Comparison of ENCODE assay signal across 10 cellular contexts in genomic region chr12:108701779-108702435, GRCh38. TPM values are rescaled to one million over a fixed set of nuclear protein-coding genes. Genes with fewer than 3 reads are reported as not detected.
DNase-seq lines count a peak whose midpoint lies in the region; ATAC-seq, FAIRE-seq and TF ChIP-seq lines count a peak whose summit lies in the region.
"Had no signal": no experiment of that assay in that cellular context is flagged by ENCODE, and none has a peak within 500 bp of the region (broad histone marks: within the 10 kb centered on the region; RNA-seq: fewer than 3 reads in every experiment).

No MANE protein-coding gene starts in this region.

- dilution Hi-C loops in endothelial cell of umbilical vein (cut with MboI; ENCODE audit: extremely low pct_ligation_motif_present, low sequenced_read_pairs), result no loop called here

- no peak overlapping the region for H2AK5ac ChIP-seq in neuronal stem cell (ENCODE audit: low read depth, low read length)

- ATAC-seq in HG02588 (IDR thresholded peaks at IDR 0.05; ENCODE audit: unreplicated experiment), result no peak

- POLR2A ChIA-PET in endothelial cell of umbilical vein (lab: Charles Lee), result interaction anchor here (1.1 to 1.9 kb wide), 2 partner anchors 10 to 22 kb away, joined by 3 to 4 read pairs; no protein-coding TSS in a partner anchor

- H3K9me3 ChIP-seq in endothelial cell of umbilical vein (replicated peaks; ENCODE audit: control insufficient read depth, insufficient read depth, low read length) (no peaks in the 10 kb centered on the region), neuronal stem cell (replicated peaks in 1 of 2; ENCODE audit: control insufficient read depth in 2 of 2, insufficient read depth in 1 of 2, low read depth in 1 of 2, low read length in 2 of 2) (no peaks in the 10 kb centered on the region)

- H3K79me1 ChIP-seq in neuronal stem cell (ENCODE audit: low read depth, low read length), result peaks cover 5% of the 10 kb centered on the region

- H3K4me3 ChIP-seq in endothelial cell of umbilical vein (replicated peaks in 1 of 3; ENCODE audit: insufficient read depth in 1 of 3, low read depth in 1 of 3, low read length in 3 of 3) (no peak overlapping the region), neuronal stem cell (ENCODE audit: low read length in 2 of 2) (no peak overlapping the region)

- H3K14ac ChIP-seq in neuronal stem cell (ENCODE audit: low read length), result no peak overlapping the region

- no peak overlapping the region for H4K91ac ChIP-seq in neuronal stem cell (ENCODE audit: low read depth, low read length, poor library complexity)

- no peak overlapping the region for H4K8ac ChIP-seq in neuronal stem cell (ENCODE audit: low read depth, low read length)

- H3K4me2 ChIP-seq in endothelial cell of umbilical vein (ENCODE audit: insufficient read depth, low read length), result no peak overlapping the region
- no peak overlapping the region for H3K4me2 ChIP-seq in neuronal stem cell (ENCODE audit: insufficient read depth, low read length, poor library complexity, severe bottlenecking)

- in situ Hi-C loops in GM13977 (cut with MboI; ENCODE audit: low pct_unique_long_range_greater_than_20kb, low sequenced_read_pairs, unreplicated experiment), result no loop called here

- WGBS in neuronal stem cell (ENCODE audit: extremely low coverage in 2 of 2, insufficient read length in 2 of 2, insufficient replicate concordance in 1 of 2), 2 donors, result no CpG with 5 or more reads among the region's 5 CpGs

- H3K9ac ChIP-seq in endothelial cell of umbilical vein (replicated peaks; ENCODE audit: extremely low read depth, insufficient read depth, low read length), result no peak overlapping the region
- H3K9ac ChIP-seq in neuronal stem cell (ENCODE audit: low read depth, low read length, poor library complexity), result no peak overlapping the region

- FAIRE-seq in endothelial cell of umbilical vein (lab: Jason Lieb, UNC) (no peak), RCC 7860 (lab: Jason Lieb, UNC) (no peak)
- FAIRE-seq: TTC549 had no signal

- no peak overlapping the region for H2AFZ ChIP-seq in endothelial cell of umbilical vein (ENCODE audit: low read depth, low read length)
- H2AFZ ChIP-seq in neuronal stem cell (ENCODE audit: low read length), result no peak overlapping the region

- H3K4me1 ChIP-seq in endothelial cell of umbilical vein (ENCODE audit: control insufficient read depth, extremely low read depth, insufficient read depth, low read length), result peaks cover 8% of the 10 kb centered on the region
- H3K4me1 ChIP-seq in neuronal stem cell (ENCODE audit: control insufficient read depth in 2 of 2, insufficient read depth in 1 of 2, low read depth in 1 of 2, low read length in 2 of 2), result peaks cover 23 to 30% of the 10 kb centered on the region in 2 donors

- H3K27ac ChIP-seq in endothelial cell of umbilical vein (ENCODE audit: insufficient read depth, low read depth, low read length) (no peak overlapping the region), neuronal stem cell (replicated peaks; ENCODE audit: low read length) (peak overlapping the region; percentile 3)
- H3K27ac ChIP-seq: HL-60 had no signal

- no peak overlapping the region for H3K23ac ChIP-seq in neuronal stem cell (ENCODE audit: low read depth, low read length, poor library complexity)

- no peak overlapping the region for H3K18ac ChIP-seq in neuronal stem cell (ENCODE audit: low read length)

- no peak for TF ChIP-seq POLR2A in endothelial cell of umbilical vein (IDR thresholded peaks at IDR 0.05; ENCODE audit: low read depth, low read length)

- no peaks in the 10 kb centered on the region for H4K20me1 ChIP-seq in endothelial cell of umbilical vein (replicated peaks; ENCODE audit: control insufficient read depth, extremely low read depth, insufficient read depth, low read length)

- no peak overlapping the region for H3K4ac ChIP-seq in neuronal stem cell (ENCODE audit: low read length)

- H2BK5ac ChIP-seq in neuronal stem cell (ENCODE audit: low read length), result no peak overlapping the region

- H3K27me3 ChIP-seq in endothelial cell of umbilical vein (ENCODE audit: control insufficient read depth in 2 of 2, insufficient read depth in 2 of 2, low read length in 2 of 2) (no peaks in the 10 kb centered on the region), neuronal stem cell (ENCODE audit: control insufficient read depth in 3 of 3, insufficient read depth in 3 of 3, low read depth in 1 of 3, low read length in 3 of 3) (no peaks in the 10 kb centered on the region)

- no peak for TF ChIP-seq CTCF in endothelial cell of umbilical vein (IDR thresholded peaks at IDR 0.05; ENCODE audit: extremely low read depth in 1 of 2, insufficient read depth in 1 of 2, low read depth in 1 of 2, low read length in 2 of 2)
- TF ChIP-seq CTCF in GM13977 (IDR thresholded peaks at IDR 0.05; ENCODE audit: extremely low read depth, insufficient read depth, missing control alignments), result no peak

- H3K9me1 ChIP-seq in endothelial cell of umbilical vein (replicated peaks; ENCODE audit: control insufficient read depth, extremely low read depth, insufficient read depth, low read length), result no peaks in the 10 kb centered on the region

- intact Hi-C loops in endothelial cell of umbilical vein (cut with micrococcal nuclease), result no loop called here

- no peak overlapping the region for H2BK12ac ChIP-seq in neuronal stem cell (ENCODE audit: low read length)

- peaks cover 94% of the 10 kb centered on the region for H3K79me2 ChIP-seq in endothelial cell of umbilical vein (ENCODE audit: control insufficient read depth, insufficient read depth, low read length)

- peaks cover 7% of the 10 kb centered on the region in 2 experiments for H3K36me3 ChIP-seq in endothelial cell of umbilical vein (ENCODE audit: control insufficient read depth in 2 of 2, extremely low read depth in 1 of 2, insufficient read depth in 2 of 2, low read length in 2 of 2)
- H3K36me3 ChIP-seq in neuronal stem cell (replicated peaks in 1 of 2; ENCODE audit: control insufficient read depth in 2 of 2, insufficient read depth in 2 of 2, low read length in 2 of 2), result peaks cover 8 to 69% of the 10 kb centered on the region in 2 donors

- DNase-seq in AG20443 (ENCODE audit: low spot score) (peak; percentile 25), NCI-H2227 (lab: John Stamatoyannopoulos, UW; ENCODE audit: unreplicated experiment) (peak; percentile 46), endothelial cell of umbilical vein (ENCODE audit: low read depth, low spot score) (peak; percentile 64), neuronal stem cell (ENCODE audit: low spot score) (no peak), RCC 7860 (ENCODE audit: low spot score) (no peak), GM13977 (ENCODE audit: low spot score) (no peak), OCI-M2 (lab: John Stamatoyannopoulos, UW; ENCODE audit: unreplicated experiment) (no peak)

- no TSS peak for BruUV-seq in endothelial cell of umbilical vein (replicated peaks; lab: Mats Ljungman, UMichigan)

- CTCF ChIA-PET in endothelial cell of umbilical vein (lab: Charles Lee), result interaction anchor here (0.9 to 2.2 kb wide), 11 partner anchors 10 to 37 kb away, joined by 3 to 12 read pairs (median 3); no protein-coding TSS in a partner anchor

- no peak overlapping the region for H2BK120ac ChIP-seq in neuronal stem cell (ENCODE audit: low read depth, low read length)

- H2BK15ac ChIP-seq in neuronal stem cell (ENCODE audit: low read length), result no peak overlapping the region

TF ChIP-seq in endothelial cell of umbilical vein, 7 proteins besides CTCF, POLR2A, EP300 and RAD21:
- no peak for TF ChIP-seq GATA2 (IDR thresholded peaks at IDR 0.05; ENCODE audit: insufficient read depth, insufficient read length, low read depth, low read length)

RNA-seq across cellular contexts. Expression of gene CORO1C, which starts 29.4 kb away (rescaled TPM):
- total RNA-seq in endothelial cell of umbilical vein, result 212 and 240 TPM in 2 replicates
- 143 and 150 TPM in 2 replicates for polyA plus RNA-seq in endothelial cell of umbilical vein
- polyA plus RNA-seq in endothelial cell of umbilical vein (2011; cell fraction: cytosol; rRNA removed), result 131 and 149 TPM in 2 replicates
- polyA plus RNA-seq in endothelial cell of umbilical vein (2011; cell fraction: nucleus; rRNA removed), result 163 and 178 TPM in 2 replicates
- 145 and 176 TPM in 2 replicates for polyA plus RNA-seq in endothelial cell of umbilical vein (2012)
- polyA minus RNA-seq in endothelial cell of umbilical vein, result 782 and 791 TPM in 2 replicates
- 102 TPM for polyA minus RNA-seq in endothelial cell of umbilical vein (2011; cell fraction: cytosol; rRNA and poly(A)+ RNA removed)
- polyA minus RNA-seq in endothelial cell of umbilical vein (2011; cell fraction: nucleus; rRNA and poly(A)+ RNA removed), result 208 and 281 TPM in 2 replicates
- polyA plus RNA-seq in neuronal stem cell (2013, experiment 1 of 2), result 120 TPM
- 118 TPM for polyA plus RNA-seq in neuronal stem cell (2013, experiment 2 of 2)

Comparison
In these comparisons a context has a peak if more than half of its experiments do, and no peak if none do; other contexts are left out.
1. DNase-seq: peak in AG20443 (single experiment), NCI-H2227 (single experiment) and endothelial cell of umbilical vein (single experiment); none in neuronal stem cell (single experiment), RCC 7860 (single experiment), GM13977 (single experiment) and OCI-M2 (single experiment).